ENCODE assay signal across 9 cellular contexts in the genomic region with DNA sequence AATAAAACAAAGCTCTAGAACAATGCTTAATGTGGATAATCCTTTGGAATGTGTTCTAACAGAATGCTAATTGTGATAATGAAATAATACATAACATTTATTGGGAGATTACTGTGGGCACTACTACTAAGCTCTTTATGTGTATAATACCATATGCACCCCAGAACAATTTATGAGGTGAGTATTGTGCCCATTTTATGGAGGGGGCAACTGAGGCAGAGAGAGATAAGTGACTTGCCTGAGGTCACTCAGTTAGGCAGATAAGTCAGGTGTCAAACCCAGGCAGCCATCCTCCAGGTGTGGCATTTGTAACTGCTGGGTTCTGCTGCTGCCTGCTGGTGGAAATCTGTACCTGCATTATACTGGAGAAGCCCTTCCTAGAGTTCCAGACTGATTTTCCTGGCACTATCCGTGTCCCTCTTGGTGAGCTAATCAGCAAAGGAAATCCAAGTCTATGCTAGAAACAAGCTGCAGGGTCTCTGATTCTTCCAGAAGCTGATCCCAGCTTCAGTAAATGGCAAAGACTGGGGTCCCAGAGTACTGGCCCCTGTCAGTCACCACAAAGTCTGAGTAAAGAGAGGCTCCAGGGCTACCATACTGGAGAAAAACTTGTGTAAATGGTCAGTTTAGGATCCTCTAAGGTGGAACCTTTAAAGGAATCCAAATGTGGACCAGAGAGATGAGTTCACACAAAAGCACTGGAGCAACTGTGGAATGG. TPM values are rescaled to one million over a fixed set of nuclear protein-coding genes. Genes with fewer than 3 reads are reported as not detected.
DNase-seq lines count a peak whose midpoint lies in the region; ATAC-seq, FAIRE-seq and TF ChIP-seq lines count a peak whose summit lies in the region.
"Had no signal": no experiment of that assay in that cellular context is flagged by ENCODE, and none has a peak within 500 bp of the region (broad histone marks: within the 10 kb centered on the region; RNA-seq: fewer than 3 reads in every experiment).

No MANE protein-coding gene starts in this region.

- 0% methylated on average over 1 of the region's 1 CpG for WGBS in GM12878 (ENCODE audit: insufficient coverage, insufficient replicate concordance, low lambda C conversion rate, missing lambda C conversion rate)

- H3K9ac ChIP-seq in GM12878 (ENCODE audit: control insufficient read depth, insufficient read depth, low read length) = no peak overlapping the region

- no peaks in the 10 kb centered on the region for H3K4me1 ChIP-seq in GM12878 (ENCODE audit: control insufficient read depth, insufficient read depth, low read length)

- POLR2A ChIA-PET in GM12878 (lab: Charles Lee) = no interaction called here

- TF ChIP-seq RAD21 in GM12878 (IDR thresholded peaks at IDR 0.05; ENCODE audit: insufficient read depth, low read depth, low read length) = peak; percentile 77

- H3K4me2 ChIP-seq in GM12878 (ENCODE audit: control insufficient read depth, insufficient read depth) = no peak overlapping the region

- no peak overlapping the region for H3K27ac ChIP-seq in GM12878 (ENCODE audit: control insufficient read depth, insufficient read depth)

- RAD21 ChIA-PET in GM12878 (lab: Charles Lee; ENCODE audit: unreplicated experiment) = interaction anchor here (1.0 to 1.3 kb wide), 2 partner anchors 134 to 136 kb away, joined by 4 read pairs; no protein-coding TSS in a partner anchor

- H3K9me3 ChIP-seq in GM12878 (replicated peaks; ENCODE audit: control insufficient read depth, insufficient read depth, low read length) = no peaks in the 10 kb centered on the region

- no peak for FAIRE-seq in GM12878 (lab: Jason Lieb, UNC)

- SMC1A ChIA-PET in GM12878 (lab: Charles Lee; ENCODE audit: uncharacterized antibody, unreplicated experiment) = interaction anchor here (1.1 to 1.2 kb wide), 2 partner anchors 135 to 137 kb away, joined by 4 to 5 read pairs; no protein-coding TSS in a partner anchor

- CTCF ChIA-PET in GM12878 (lab: Yijun Ruan, JAX) = interaction anchor here (0.7 to 2.2 kb wide), 3 partner anchors 134 to 208 kb away, joined by 3 to 14 read pairs (median 7); no protein-coding TSS in a partner anchor

- in situ Hi-C loops in GM12878 (cut with MboI) = no loop called here

- no peak for TF ChIP-seq POLR2A in GM12878 (IDR thresholded peaks at IDR 0.05; ENCODE audit: low read depth, low read length)

- no peak overlapping the region for H2AFZ ChIP-seq in GM12878 (ENCODE audit: control insufficient read depth, low read depth, low read length)

- H4K20me1 ChIP-seq in GM12878 (ENCODE audit: control insufficient read depth, insufficient read depth) = no peaks in the 10 kb centered on the region

- intact Hi-C loops in GM12878 (cut with micrococcal nuclease; ENCODE audit: unreplicated experiment) = loop anchor here (1.0 kb wide), 1 partner anchor 135 kb away; no protein-coding TSS in a partner anchor

- BruUV-seq in GM12878 (replicated peaks; lab: Mats Ljungman, UMichigan) = no TSS peak

- ATAC-seq in GM12878 (peak; percentile 63), GM18511 (IDR thresholded peaks at IDR 0.05; ENCODE audit: unreplicated experiment) (no peak), HG02798 (IDR thresholded peaks at IDR 0.05; ENCODE audit: poor library complexity, unreplicated experiment) (no peak), HG03108 (IDR thresholded peaks at IDR 0.05; ENCODE audit: unreplicated experiment) (no peak), GM19324 (IDR thresholded peaks at IDR 0.05; ENCODE audit: low FRiP score, unreplicated experiment) (no peak)

- H3K79me2 ChIP-seq in GM12878 (ENCODE audit: control insufficient read depth, insufficient read depth, low read length) = no peaks in the 10 kb centered on the region

- no peak for TF ChIP-seq EP300 in GM12878 (IDR thresholded peaks at IDR 0.05; ENCODE audit: borderline replicate concordance in 1 of 2, control insufficient read depth in 1 of 2, low read depth in 2 of 2, low read length in 2 of 2)

- DNase-seq in NCI-H146 (lab: John Stamatoyannopoulos, UW) (peak; percentile 90), GM12878 (ENCODE audit: low read depth, low spot score) (no peak), kidney tubule cell (ENCODE audit: low spot score) (peak; percentile 60)
- DNase-seq: naive B cell had no signal

- TF ChIP-seq CTCF in GM12872 (IDR thresholded peaks at IDR 0.05; ENCODE audit: insufficient read depth, low read depth, low read length) = peak; percentile 69
- peak; percentile 47 to 51 (median 49); a peak in 4 of 6 replicates for TF ChIP-seq CTCF in GM12878 (IDR thresholded peaks at IDR 0.05 in 2 of 3, conservative IDR thresholded peaks at IDR 0.05 in 1 of 3; ENCODE audit: control insufficient read depth in 2 of 3, extremely low read depth in 1 of 3, insufficient read depth in 1 of 3, low read depth in 3 of 3, low read length in 3 of 3)

- H3K27me3 ChIP-seq in GM12878 (replicated peaks in 1 of 2; ENCODE audit: control insufficient read depth in 2 of 2, insufficient read depth in 2 of 2, low read length in 1 of 2) = no peaks in the 10 kb centered on the region

- H3K36me3 ChIP-seq in GM12878 (ENCODE audit: control insufficient read depth in 2 of 2, insufficient read depth in 2 of 2, low read length in 1 of 2) = no peaks in the 10 kb centered on the region

- no peak overlapping the region for H3K4me3 ChIP-seq in GM12878

TF ChIP-seq in GM12878, 131 proteins besides CTCF, POLR2A, EP300 and RAD21:
- TF ChIP-seq TCF12 (IDR thresholded peaks at IDR 0.05; ENCODE audit: low read depth, low read length) (0 out of 2 replicates have a peak, but pooled peaks have one; percentile 12), CREM (IDR thresholded peaks at IDR 0.05; ENCODE audit: low read depth) (no peak), YBX1 (IDR thresholded peaks at IDR 0.05) (no peak), SMC3 (IDR thresholded peaks at IDR 0.05; ENCODE audit: borderline replicate concordance, low read length) (peak; percentile 50; the same call in 1 of the 2 replicates), TAF1 (IDR thresholded peaks at IDR 0.05; ENCODE audit: borderline replicate concordance, low read depth, low read length) (no peak), CREB1 (IDR thresholded peaks at IDR 0.05; ENCODE audit: low read depth) (no peak), YY1 (IDR thresholded peaks at IDR 0.05; ENCODE audit: low read depth, low read length) (0 out of 2 replicates have a peak, but pooled peaks have one; percentile 28), ETV6 (conservative IDR thresholded peaks at IDR 0.05 in 1 of 2, IDR thresholded peaks at IDR 0.05 in 1 of 2; ENCODE audit: borderline replicate concordance in 1 of 2, low read depth in 1 of 2) (no peak)
- TF ChIP-seq, protein P1, sequence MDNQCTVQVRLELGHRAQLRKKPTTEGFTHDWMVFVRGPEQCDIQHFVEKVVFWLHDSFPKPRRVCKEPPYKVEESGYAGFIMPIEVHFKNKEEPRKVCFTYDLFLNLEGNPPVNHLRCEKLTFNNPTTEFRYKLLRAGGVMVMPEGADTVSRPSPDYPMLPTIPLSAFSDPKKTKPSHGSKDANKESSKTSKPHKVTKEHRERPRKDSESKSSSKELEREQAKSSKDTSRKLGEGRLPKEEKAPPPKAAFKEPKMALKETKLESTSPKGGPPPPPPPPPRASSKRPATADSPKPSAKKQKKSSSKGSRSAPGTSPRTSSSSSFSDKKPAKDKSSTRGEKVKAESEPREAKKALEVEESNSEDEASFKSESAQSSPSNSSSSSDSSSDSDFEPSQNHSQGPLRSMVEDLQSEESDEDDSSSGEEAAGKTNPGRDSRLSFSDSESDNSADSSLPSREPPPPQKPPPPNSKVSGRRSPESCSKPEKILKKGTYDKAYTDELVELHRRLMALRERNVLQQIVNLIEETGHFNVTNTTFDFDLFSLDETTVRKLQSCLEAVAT (IDR thresholded peaks at IDR 0.05) = no peak

RNA-seq across cellular contexts. Expression of a gene that starts 22.6 kb away (rescaled TPM):
- 0.83 and 0.88 TPM in 2 replicates for total RNA-seq in GM12878 (2013; cell fraction: nucleolus; rRNA removed)
- total RNA-seq in GM12878 (2014; rRNA removed) (1.6 and 3.1 TPM in 2 replicates), GM12878 (2014; rRNA removed; fragmentation: Illumina TruSeq; extraction: Trizol) (1.5 and 2.7 TPM in 2 replicates), GM12878 (2021) (1.7 and 3.1 TPM in 2 replicates)
- polyA plus RNA-seq in GM12878 (2011; ENCODE audit: low read depth) = not detected
- polyA plus RNA-seq in GM12878 (2011; rRNA removed) (0.45 and 1.3 TPM in 2 replicates), GM12878 (2014; fragmentation: Illumina TruSeq; extraction: Trizol) (1.3 and 2.6 TPM in 2 replicates), GM12878 (2014; fragmentation: Nextera tagmentation; extraction: Ambion mirVana) (1 to 10 TPM; 3.0 to 5.0 TPM), GM12878 (2014; rRNA removed) (3.8 TPM in 2 replicates), GM12878 (2016; fragmentation: Nextera tagmentation; extraction: Ambion mirVana) (1 to 10 TPM; 1.1 to 1.6 TPM)
- 0.92 and 1.8 TPM in 2 replicates for polyA plus RNA-seq in GM12878 (2011; cell fraction: cytosol; rRNA removed)
- polyA plus RNA-seq in GM12878 (2011; cell fraction: nucleus; rRNA removed) = 0.76 and 1.1 TPM in 2 replicates
- 0.25 TPM in 1 of 2 replicates, not detected in the other for polyA plus RNA-seq in GM12878 (2012)
- polyA minus RNA-seq in GM12878 (2011; rRNA and poly(A)+ RNA removed) = 0.22 and 0.62 TPM in 2 replicates
- polyA minus RNA-seq in GM12878 (2011; cell fraction: cytosol; rRNA and poly(A)+ RNA removed) = not detected in 2 replicates
- polyA minus RNA-seq in GM12878 (2011; cell fraction: nucleus; rRNA and poly(A)+ RNA removed) = not detected in 2 replicates
